ENCODE assay signal across 7 cellular contexts in the genomic region with DNA sequence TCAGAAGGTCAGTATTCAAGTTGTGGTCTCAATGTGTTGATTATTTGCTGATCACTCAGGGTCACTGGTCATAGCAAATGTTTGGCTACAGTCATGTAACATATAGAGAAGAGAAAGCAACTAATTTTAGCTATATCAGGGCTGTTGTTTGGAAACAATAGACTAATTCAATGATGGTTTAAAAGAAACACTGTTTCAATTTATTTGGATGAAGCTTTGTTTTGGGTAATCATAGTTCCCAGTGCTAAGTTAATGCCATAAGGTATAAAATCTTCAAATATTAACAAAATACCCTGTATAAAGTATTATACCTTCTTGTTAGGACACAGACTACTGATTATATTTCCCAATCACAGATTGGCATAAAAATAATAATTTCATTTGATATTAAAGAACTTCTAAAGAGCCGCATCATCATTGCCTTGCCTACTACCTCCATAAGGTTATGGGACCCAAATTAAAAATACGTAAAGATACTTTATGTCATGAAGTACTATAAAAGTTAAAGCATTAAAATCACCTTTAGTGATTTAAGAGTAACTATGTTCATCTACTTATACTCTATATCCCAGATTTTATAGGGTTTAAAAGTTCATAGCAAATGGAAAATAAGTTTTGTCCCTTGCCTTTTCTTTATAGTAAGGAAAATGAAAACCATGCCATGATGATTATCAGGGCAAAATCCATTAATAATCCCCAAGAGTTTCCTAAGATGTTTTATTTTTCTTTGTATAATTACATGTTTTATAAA. TPM values are rescaled to one million over a fixed set of nuclear protein-coding genes. Genes with fewer than 3 reads are reported as not detected.
DNase-seq lines count a peak whose midpoint lies in the region; ATAC-seq and TF ChIP-seq lines count a peak whose summit lies in the region.

No MANE protein-coding gene starts in this region.

- ATAC-seq in Panc1 (no peak), GM18868 (IDR thresholded peaks at IDR 0.05; ENCODE audit: unreplicated experiment) (no peak), HG03432 (IDR thresholded peaks at IDR 0.05; ENCODE audit: unreplicated experiment) (no peak)

- H3K27me3 ChIP-seq in Panc1 (ENCODE audit: control insufficient read depth, insufficient read depth, low read length) = no peaks in the 10 kb centered on the region
- no peaks in the 10 kb centered on the region for H3K27me3 ChIP-seq in endodermal cell (ENCODE audit: control insufficient read depth, insufficient read depth, low read length, poor library complexity, severe bottlenecking)

- no TSS peak for BruUV-seq in Panc1 (replicated peaks; lab: Mats Ljungman, UMichigan)

- CTCF ChIA-PET in Panc1 (lab: Charles Lee) = no interaction called here

- intact Hi-C loops in Panc1 (cut with micrococcal nuclease; ENCODE audit: unreplicated experiment) = loop anchor here (10.0 kb wide), 1 partner anchor 93 kb away; no protein-coding TSS in a partner anchor

- H3K4me1 ChIP-seq in Panc1 (ENCODE audit: control insufficient read depth, insufficient read depth, low read length) = peaks cover 60% of the 10 kb centered on the region
- peaks cover 7% of the 10 kb centered on the region for H3K4me1 ChIP-seq in endodermal cell (ENCODE audit: control insufficient read depth, insufficient read depth, low read length)

- POLR2A ChIA-PET in Panc1 (lab: Charles Lee) = interaction anchor here (0.6 kb wide), 1 partner anchor 284 kb away, joined by 3 read pairs; no protein-coding TSS in a partner anchor

- no peak overlapping the region for H3K27ac Mint-ChIP-seq in endodermal cell

- no CpG with 5 or more reads among the region's 2 CpGs for WGBS in endodermal cell (ENCODE audit: insufficient coverage in 1 of 2, insufficient read length in 1 of 2), 2 experiments

- H3K27me3 Mint-ChIP-seq in endodermal cell (ENCODE audit: insufficient read depth) = peaks cover 22% of the 10 kb centered on the region

- H3K9me3 Mint-ChIP-seq in endodermal cell = no peaks in the 10 kb centered on the region

- H3K4me3 Mint-ChIP-seq in endodermal cell = no peak overlapping the region

- DNase-seq in GM12865 (ENCODE audit: low read depth) (no peak), Panc1 (ENCODE audit: low read depth, low spot score) (no peak), endodermal cell (no peak), putamen (ENCODE audit: low spot score) (peak; percentile 19), nucleus accumbens (lab: John Stamatoyannopoulos, UW) (no peak)

- H3K4me3 ChIP-seq in GM12865 (ENCODE audit: low read depth, low read length) (peak overlapping the region; percentile 89), Panc1 (ENCODE audit: low read depth in 2 of 2, low read length in 2 of 2) (peak overlapping the region; percentile 12 to 91; a peak in 3 of 4 replicates), endodermal cell (ENCODE audit: low read length) (peak overlapping the region; percentile 79)

- H3K9ac ChIP-seq in endodermal cell (ENCODE audit: extremely low read depth, low read length, poor library complexity, severe bottlenecking) = no peak overlapping the region

- in situ Hi-C loops in Panc1 (cut with HindIII; ENCODE audit: low pct_unique_long_range_greater_than_20kb, low sequenced_read_pairs) = no loop called here

- TF ChIP-seq CTCF in GM12865 (IDR thresholded peaks at IDR 0.05; ENCODE audit: insufficient read depth, low read depth, low read length, missing control alignments) (no peak), Panc1 (IDR thresholded peaks at IDR 0.05) (no peak), endodermal cell (conservative IDR thresholded peaks at IDR 0.05) (no peak)

- H3K36me3 ChIP-seq in Panc1 (ENCODE audit: control insufficient read depth, insufficient read depth, low read length) (peaks cover 8% of the 10 kb centered on the region), endodermal cell (ENCODE audit: control insufficient read depth, insufficient read depth, low read length) (peaks cover 8% of the 10 kb centered on the region)

- H3K9me3 ChIP-seq in Panc1 (ENCODE audit: control insufficient read depth, insufficient read depth, low read depth, low read length) (no peaks in the 10 kb centered on the region), endodermal cell (ENCODE audit: control insufficient read depth, low read length) (no peaks in the 10 kb centered on the region)

- peaks cover 13% of the 10 kb centered on the region for H3K36me3 Mint-ChIP-seq in endodermal cell (ENCODE audit: low read depth)

- H3K4me1 Mint-ChIP-seq in endodermal cell = peaks cover 56% of the 10 kb centered on the region

- H3K27ac ChIP-seq in Panc1 (ENCODE audit: low read length) = peak overlapping the region; percentile 73; the same call in 1 of the 2 replicates
- no peak overlapping the region for H3K27ac ChIP-seq in endodermal cell (ENCODE audit: low read depth, low read length)

RNA-seq across cellular contexts. Expression of gene NR3C1, which starts 6.0 kb away (rescaled TPM):
- total RNA-seq in Panc1 (2021; ENCODE audit: unreplicated experiment) (52.6 TPM), endodermal cell (10 to 100 TPM in 1 of 2 donors, 1 to 10 TPM in 1; 9.5 to 20.5 TPM)
- 15.0 TPM for polyA plus RNA-seq in Panc1 (2012; ENCODE audit: insufficient read length)
- 5.1 TPM for polyA plus RNA-seq in endodermal cell (2013, experiment 1 of 2)
- polyA plus RNA-seq in endodermal cell (2013, experiment 2 of 2) = 4.6 TPM
